In the genomic region with DNA sequence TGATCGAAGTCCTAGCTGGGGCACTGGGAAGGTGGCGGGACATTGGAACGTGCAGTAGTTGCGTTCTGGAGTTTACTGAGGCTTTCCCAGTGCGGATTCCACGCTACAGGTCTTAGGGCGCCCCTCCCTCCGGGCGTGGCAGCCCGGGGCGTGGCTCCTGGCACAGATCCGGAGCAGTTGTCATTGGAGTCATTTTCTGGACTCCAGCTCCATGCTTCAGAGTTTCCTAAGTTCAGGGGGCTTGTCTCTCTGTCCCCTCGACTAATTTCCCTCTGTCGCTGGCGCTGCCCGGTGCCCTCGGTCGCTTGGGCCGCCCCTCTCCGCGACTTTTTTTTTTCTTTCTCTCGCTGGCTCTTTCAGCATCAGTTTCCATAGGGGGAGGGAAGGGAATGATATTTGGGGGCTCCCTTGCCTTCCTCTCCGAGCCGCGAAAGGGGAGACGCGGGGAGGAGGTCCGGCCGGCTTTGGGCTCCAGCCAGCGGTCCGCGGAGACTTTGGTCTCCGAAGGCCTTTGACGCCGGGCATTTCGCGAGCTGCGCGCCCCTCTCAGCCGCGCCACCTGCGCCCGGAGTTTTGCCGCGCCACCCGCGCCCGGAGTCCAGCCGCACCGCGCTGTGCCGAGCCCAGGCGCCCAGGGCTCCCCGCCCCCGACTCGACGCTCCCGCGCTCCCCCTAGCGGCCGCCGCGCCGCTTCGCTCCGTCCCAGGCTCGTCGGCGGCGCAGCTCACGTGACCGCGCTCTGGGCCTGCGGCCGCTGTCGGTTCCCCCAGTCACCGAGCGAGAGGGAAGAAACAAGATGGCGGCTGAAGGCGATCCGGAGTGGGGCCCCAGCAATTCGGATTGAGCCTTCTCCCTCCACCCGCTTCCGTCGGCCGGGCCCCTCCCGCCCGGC, we compare ENCODE assay signal across 1 cellular context.
TF ChIP-seq lines count a peak whose summit lies in the region.

Gene BPTF (plus strand): TSS at position 769 of the 892 bp plus-strand sequence. CDS start 222 bp downstream, outside the sequence.

TF ChIP-seq in K562, 482 proteins besides CTCF, POLR2A, EP300 and RAD21 (continued from another document and continues in another):
- TF ChIP-seq, protein P1, sequence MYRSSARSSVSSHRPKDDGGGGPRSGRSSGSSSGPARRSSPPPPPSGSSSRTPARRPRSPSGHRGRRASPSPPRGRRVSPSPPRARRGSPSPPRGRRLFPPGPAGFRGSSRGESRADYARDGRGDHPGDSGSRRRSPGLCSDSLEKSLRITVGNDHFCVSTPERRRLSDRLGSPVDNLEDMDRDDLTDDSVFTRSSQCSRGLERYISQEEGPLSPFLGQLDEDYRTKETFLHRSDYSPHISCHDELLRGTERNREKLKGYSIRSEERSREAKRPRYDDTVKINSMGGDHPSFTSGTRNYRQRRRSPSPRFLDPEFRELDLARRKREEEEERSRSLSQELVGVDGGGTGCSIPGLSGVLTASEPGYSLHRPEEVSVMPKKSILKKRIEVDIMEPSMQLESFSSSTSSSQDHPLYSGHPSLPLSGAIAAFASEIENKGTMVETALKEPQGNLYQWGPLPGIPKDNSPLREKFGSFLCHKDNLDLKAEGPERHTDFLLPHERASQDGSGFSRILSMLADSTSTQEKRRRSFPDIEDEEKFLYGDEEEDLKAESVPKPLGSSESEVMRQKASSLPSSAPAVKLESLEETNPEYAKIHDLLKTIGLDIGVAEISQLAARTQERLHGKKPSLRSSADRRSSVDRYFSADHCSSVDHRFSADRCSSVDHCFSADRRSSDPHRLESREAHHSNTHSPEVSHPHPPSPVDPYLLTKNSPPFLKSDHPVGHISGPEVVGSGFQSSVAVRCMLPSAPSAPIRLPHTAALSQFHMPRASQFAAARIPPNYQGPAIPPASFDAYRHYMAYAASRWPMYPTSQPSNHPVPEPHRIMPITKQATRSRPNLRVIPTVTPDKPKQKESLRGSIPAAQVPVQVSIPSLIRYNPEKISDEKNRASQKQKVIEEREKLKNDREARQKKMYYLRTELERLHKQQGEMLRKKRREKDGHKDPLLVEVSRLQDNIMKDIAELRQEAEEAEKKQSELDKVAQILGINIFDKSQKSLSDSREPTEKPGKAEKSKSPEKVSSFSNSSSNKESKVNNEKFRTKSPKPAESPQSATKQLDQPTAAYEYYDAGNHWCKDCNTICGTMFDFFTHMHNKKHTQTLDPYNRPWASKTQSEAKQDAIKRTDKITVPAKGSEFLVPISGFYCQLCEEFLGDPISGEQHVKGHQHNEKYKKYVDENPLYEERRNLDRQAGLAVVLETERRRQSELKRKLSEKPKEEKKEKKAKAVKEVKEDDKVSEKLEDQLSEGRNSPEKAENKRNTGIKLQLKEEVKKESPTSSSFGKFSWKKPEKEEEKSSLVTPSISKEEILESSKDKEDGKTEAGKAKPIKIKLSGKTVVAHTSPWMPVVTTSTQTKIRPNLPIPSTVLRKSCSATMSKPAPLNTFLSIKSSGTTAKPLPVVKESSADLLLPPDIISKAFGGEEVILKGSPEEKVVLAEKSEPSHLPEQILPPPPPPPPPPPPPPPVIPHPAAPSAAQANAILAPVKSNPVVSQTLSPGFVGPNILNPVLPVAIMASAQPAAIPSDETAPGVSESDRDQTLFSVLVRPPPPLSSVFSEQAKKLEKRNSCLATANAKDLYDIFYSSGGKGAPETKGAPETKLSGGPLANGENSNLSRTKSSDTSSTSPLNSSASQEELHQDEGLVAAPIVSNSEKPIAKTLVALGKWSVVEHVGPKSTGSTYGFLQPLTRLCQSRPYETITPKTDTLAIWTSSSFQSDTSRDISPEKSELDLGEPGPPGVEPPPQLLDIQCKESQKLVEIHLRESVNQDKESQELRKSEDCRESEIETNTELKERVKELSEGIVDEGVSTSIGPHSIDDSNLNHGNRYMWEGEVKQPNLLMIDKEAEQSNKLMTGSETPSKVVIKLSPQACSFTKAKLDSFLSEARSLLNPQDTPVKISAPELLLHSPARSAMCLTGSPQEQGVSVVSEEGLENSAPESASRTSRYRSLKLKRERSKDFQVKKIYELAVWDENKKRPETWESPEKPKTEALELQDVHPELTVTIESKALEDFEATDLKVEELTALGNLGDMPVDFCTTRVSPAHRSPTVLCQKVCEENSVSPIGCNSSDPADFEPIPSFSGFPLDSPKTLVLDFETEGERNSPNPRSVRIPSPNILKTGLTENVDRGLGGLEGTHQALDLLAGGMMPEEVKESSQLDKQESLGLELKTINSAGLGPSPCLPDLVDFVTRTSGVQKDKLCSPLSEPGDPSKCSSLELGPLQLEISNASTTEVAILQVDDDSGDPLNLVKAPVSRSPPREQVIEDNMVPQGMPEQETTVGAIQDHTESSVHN (IDR thresholded peaks at IDR 0.05; ENCODE audit: borderline replicate concordance in 1 of 2, low read depth in 1 of 2) = no peak
- TF ChIP-seq NCOA2 (IDR thresholded peaks at IDR 0.05; ENCODE audit: partially characterized antibody in 2 of 2) (no peak), TEAD4 (IDR thresholded peaks at IDR 0.05; ENCODE audit: low read length) (no peak), TEAD4 (CRISPR knock-in tag; IDR thresholded peaks at IDR 0.05; ENCODE audit: borderline replicate concordance) (no peak), ZNF511 (CRISPR knock-in tag; IDR thresholded peaks at IDR 0.05) (0 out of 2 replicates have a peak, but pooled peaks have one; percentile 63), ZNF140 (CRISPR knock-in tag; IDR thresholded peaks at IDR 0.05) (no peak), KDM2B (CRISPR knock-in tag; IDR thresholded peaks at IDR 0.05) (peak; percentile 25; the same call in 1 of the 2 replicates), NKRF (IDR thresholded peaks at IDR 0.05; ENCODE audit: borderline replicate concordance) (peak; percentile 68; the same call in 1 of the 2 replicates), FOXA3 (CRISPR knock-in tag; conservative IDR thresholded peaks at IDR 0.05 in 1 of 2, IDR thresholded peaks at IDR 0.05 in 1 of 2) (peak in 1 of 2 experiments; percentile 63; a peak in 1 of 4 replicates), ZNF282 (CRISPR knock-in tag; IDR thresholded peaks at IDR 0.05) (no peak), SETDB1 (IDR thresholded peaks at IDR 0.05; ENCODE audit: low read length) (no peak), SRSF9 (IDR thresholded peaks at IDR 0.05; ENCODE audit: borderline replicate concordance, low read depth, low read length) (no peak), ZNF639 (CRISPR knock-in tag; conservative IDR thresholded peaks at IDR 0.05 in 1 of 2, IDR thresholded peaks at IDR 0.05 in 1 of 2) (peak in 1 of 2 experiments; percentile 78; a peak in 2 of 4 replicates), POLR2B (IDR thresholded peaks at IDR 0.05; ENCODE audit: low read depth, partially characterized antibody) (no peak), RBBP5 (IDR thresholded peaks at IDR 0.05; ENCODE audit: borderline replicate concordance, insufficient read depth, low read length, poor library complexity, severe bottlenecking) (peak; percentile 66), ILF3 (IDR thresholded peaks at IDR 0.05; ENCODE audit: borderline replicate concordance) (peak; percentile 91; the same call in 1 of the 2 replicates), ZBED1 (IDR thresholded peaks at IDR 0.05) (peak; percentile 27; the same call in 1 of the 2 replicates), JUN (IDR thresholded peaks at IDR 0.05; ENCODE audit: borderline replicate concordance, low read depth, low read length) (peak; percentile 31; the same call in 1 of the 2 replicates), JUN (CRISPR knock-in tag; IDR thresholded peaks at IDR 0.05; ENCODE audit: borderline replicate concordance) (0 out of 2 replicates have a peak, but pooled peaks have one; percentile 69), ATF7 (IDR thresholded peaks at IDR 0.05) (peak; percentile 72; the same call in 1 of the 2 replicates), ELF4 (CRISPR knock-in tag; IDR thresholded peaks at IDR 0.05) (no peak), STAG1 (CRISPR knock-in tag; IDR thresholded peaks at IDR 0.05; ENCODE audit: borderline replicate concordance) (peak; percentile 51), OTX1 (CRISPR knock-in tag; IDR thresholded peaks at IDR 0.05) (no peak), HCFC1 (IDR thresholded peaks at IDR 0.05; ENCODE audit: low read depth, low read length) (peak; percentile 59)
- TF ChIP-seq, protein P2, sequence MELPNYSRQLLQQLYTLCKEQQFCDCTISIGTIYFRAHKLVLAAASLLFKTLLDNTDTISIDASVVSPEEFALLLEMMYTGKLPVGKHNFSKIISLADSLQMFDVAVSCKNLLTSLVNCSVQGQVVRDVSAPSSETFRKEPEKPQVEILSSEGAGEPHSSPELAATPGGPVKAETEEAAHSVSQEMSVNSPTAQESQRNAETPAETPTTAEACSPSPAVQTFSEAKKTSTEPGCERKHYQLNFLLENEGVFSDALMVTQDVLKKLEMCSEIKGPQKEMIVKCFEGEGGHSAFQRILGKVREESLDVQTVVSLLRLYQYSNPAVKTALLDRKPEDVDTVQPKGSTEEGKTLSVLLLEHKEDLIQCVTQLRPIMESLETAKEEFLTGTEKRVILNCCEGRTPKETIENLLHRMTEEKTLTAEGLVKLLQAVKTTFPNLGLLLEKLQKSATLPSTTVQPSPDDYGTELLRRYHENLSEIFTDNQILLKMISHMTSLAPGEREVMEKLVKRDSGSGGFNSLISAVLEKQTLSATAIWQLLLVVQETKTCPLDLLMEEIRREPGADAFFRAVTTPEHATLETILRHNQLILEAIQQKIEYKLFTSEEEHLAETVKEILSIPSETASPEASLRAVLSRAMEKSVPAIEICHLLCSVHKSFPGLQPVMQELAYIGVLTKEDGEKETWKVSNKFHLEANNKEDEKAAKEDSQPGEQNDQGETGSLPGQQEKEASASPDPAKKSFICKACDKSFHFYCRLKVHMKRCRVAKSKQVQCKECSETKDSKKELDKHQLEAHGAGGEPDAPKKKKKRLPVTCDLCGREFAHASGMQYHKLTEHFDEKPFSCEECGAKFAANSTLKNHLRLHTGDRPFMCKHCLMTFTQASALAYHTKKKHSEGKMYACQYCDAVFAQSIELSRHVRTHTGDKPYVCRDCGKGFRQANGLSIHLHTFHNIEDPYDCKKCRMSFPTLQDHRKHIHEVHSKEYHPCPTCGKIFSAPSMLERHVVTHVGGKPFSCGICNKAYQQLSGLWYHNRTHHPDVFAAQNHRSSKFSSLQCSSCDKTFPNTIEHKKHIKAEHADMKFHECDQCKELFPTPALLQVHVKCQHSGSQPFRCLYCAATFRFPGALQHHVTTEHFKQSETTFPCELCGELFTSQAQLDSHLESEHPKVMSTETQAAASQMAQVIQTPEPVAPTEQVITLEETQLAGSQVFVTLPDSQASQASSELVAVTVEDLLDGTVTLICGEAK (IDR thresholded peaks at IDR 0.05) = 0 out of 2 replicates have a peak, but pooled peaks have one; percentile 19
- TF ChIP-seq, protein P2 (CRISPR knock-in tag; IDR thresholded peaks at IDR 0.05) = no peak
- TF ChIP-seq, protein P3, sequence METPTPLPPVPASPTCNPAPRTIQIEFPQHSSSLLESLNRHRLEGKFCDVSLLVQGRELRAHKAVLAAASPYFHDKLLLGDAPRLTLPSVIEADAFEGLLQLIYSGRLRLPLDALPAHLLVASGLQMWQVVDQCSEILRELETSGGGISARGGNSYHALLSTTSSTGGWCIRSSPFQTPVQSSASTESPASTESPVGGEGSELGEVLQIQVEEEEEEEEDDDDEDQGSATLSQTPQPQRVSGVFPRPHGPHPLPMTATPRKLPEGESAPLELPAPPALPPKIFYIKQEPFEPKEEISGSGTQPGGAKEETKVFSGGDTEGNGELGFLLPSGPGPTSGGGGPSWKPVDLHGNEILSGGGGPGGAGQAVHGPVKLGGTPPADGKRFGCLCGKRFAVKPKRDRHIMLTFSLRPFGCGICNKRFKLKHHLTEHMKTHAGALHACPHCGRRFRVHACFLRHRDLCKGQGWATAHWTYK (CRISPR knock-in tag; IDR thresholded peaks at IDR 0.05) = peak; percentile 58; the same call in 1 of the 2 replicates
